Comparison of ENCODE assay signal across 1 cellular context in genomic region chrX:9267415-9267814, GRCh38.
TF ChIP-seq lines count a peak whose summit lies in the region.

No MANE protein-coding gene starts in this region.

TF ChIP-seq in HepG2, 621 proteins besides CTCF, POLR2A, EP300 and RAD21 (continued from another document and continues in another):
- peak; percentile 81 for TF ChIP-seq SP5 (CRISPR knock-in tag; IDR thresholded peaks at IDR 0.05; ENCODE audit: borderline replicate concordance, low read depth)
- peak; percentile 63 for TF ChIP-seq BCL6 (CRISPR knock-in tag; IDR thresholded peaks at IDR 0.05)
- TF ChIP-seq ZNF331 (CRISPR knock-in tag; IDR thresholded peaks at IDR 0.05): no peak
- no peak for TF ChIP-seq CENPT (CRISPR knock-in tag; IDR thresholded peaks at IDR 0.05; ENCODE audit: low read depth)
- no peak for TF ChIP-seq ZNF644 (CRISPR knock-in tag; IDR thresholded peaks at IDR 0.05; ENCODE audit: low read depth)
- no peak for TF ChIP-seq POGK (CRISPR knock-in tag; conservative IDR thresholded peaks at IDR 0.05)
- TF ChIP-seq ZNF121 (CRISPR knock-in tag; IDR thresholded peaks at IDR 0.05): peak; percentile 78
- no peak for TF ChIP-seq TRIM22 (IDR thresholded peaks at IDR 0.05)
- no peak for TF ChIP-seq CSRNP2 (CRISPR knock-in tag; conservative IDR thresholded peaks at IDR 0.05; ENCODE audit: low read depth)
- no peak for TF ChIP-seq PRDM4 (CRISPR knock-in tag; IDR thresholded peaks at IDR 0.05; ENCODE audit: borderline replicate concordance)
- no peak for TF ChIP-seq REL (CRISPR knock-in tag; conservative IDR thresholded peaks at IDR 0.05)
- TF ChIP-seq ZHX2 (IDR thresholded peaks at IDR 0.05; ENCODE audit: low read depth): no peak
- no peak for TF ChIP-seq ZHX2 (CRISPR knock-in tag; IDR thresholded peaks at IDR 0.05; ENCODE audit: borderline replicate concordance)
- TF ChIP-seq MED1 (CRISPR knock-in tag; IDR thresholded peaks at IDR 0.05): peak; percentile 41; the same call in 1 of the 2 replicates
- TF ChIP-seq XRCC5 (optimal IDR thresholded peaks at IDR 0.05; ENCODE audit: low read length): no peak
- no peak for TF ChIP-seq ZXDC (CRISPR knock-in tag; IDR thresholded peaks at IDR 0.05)
- no peak for TF ChIP-seq ZNF709 (CRISPR knock-in tag; IDR thresholded peaks at IDR 0.05)
- TF ChIP-seq REST (IDR thresholded peaks at IDR 0.05; ENCODE audit: borderline replicate concordance in 1 of 2, low read depth in 1 of 2, low read length in 2 of 2): no peak
- no peak for TF ChIP-seq ZNF570 (CRISPR knock-in tag; IDR thresholded peaks at IDR 0.05; ENCODE audit: borderline replicate concordance)
- no peak for TF ChIP-seq ZFP62 (CRISPR knock-in tag; IDR thresholded peaks at IDR 0.05)
- no peak for TF ChIP-seq GATAD1 (CRISPR knock-in tag; IDR thresholded peaks at IDR 0.05)
- TF ChIP-seq HDAC2 (CRISPR knock-in tag; IDR thresholded peaks at IDR 0.05): peak; percentile 73
- TF ChIP-seq HOXA3 (CRISPR knock-in tag; IDR thresholded peaks at IDR 0.05): 0 out of 2 replicates have a peak, but pooled peaks have one; percentile 24
- no peak for TF ChIP-seq ZNF740 (CRISPR knock-in tag; IDR thresholded peaks at IDR 0.05)
- no peak for TF ChIP-seq CSRNP1 (CRISPR knock-in tag; IDR thresholded peaks at IDR 0.05)
- TF ChIP-seq NR3C1 (CRISPR knock-in tag; IDR thresholded peaks at IDR 0.05): no peak
- TF ChIP-seq IRF9 (CRISPR knock-in tag; IDR thresholded peaks at IDR 0.05; ENCODE audit: borderline replicate concordance): no peak
- no peak for TF ChIP-seq ZC3H13 (CRISPR knock-in tag; IDR thresholded peaks at IDR 0.05)
- no peak for TF ChIP-seq ZNF276 (CRISPR knock-in tag; IDR thresholded peaks at IDR 0.05; ENCODE audit: low read depth)
